ENCODE assay signal across 1 cellular context in genomic region chr9:88443480-88444113, GRCh38.
TF ChIP-seq lines count a peak whose summit lies in the region.

No MANE protein-coding gene starts in this region.

TF ChIP-seq in IMR-90, 13 proteins besides CTCF, POLR2A, EP300 and RAD21:
- TF ChIP-seq ELK1 (IDR thresholded peaks at IDR 0.05; ENCODE audit: borderline replicate concordance, low read depth, low read length), result no peak
